8 cellular contexts compared by ENCODE assay signal in the genomic region with DNA sequence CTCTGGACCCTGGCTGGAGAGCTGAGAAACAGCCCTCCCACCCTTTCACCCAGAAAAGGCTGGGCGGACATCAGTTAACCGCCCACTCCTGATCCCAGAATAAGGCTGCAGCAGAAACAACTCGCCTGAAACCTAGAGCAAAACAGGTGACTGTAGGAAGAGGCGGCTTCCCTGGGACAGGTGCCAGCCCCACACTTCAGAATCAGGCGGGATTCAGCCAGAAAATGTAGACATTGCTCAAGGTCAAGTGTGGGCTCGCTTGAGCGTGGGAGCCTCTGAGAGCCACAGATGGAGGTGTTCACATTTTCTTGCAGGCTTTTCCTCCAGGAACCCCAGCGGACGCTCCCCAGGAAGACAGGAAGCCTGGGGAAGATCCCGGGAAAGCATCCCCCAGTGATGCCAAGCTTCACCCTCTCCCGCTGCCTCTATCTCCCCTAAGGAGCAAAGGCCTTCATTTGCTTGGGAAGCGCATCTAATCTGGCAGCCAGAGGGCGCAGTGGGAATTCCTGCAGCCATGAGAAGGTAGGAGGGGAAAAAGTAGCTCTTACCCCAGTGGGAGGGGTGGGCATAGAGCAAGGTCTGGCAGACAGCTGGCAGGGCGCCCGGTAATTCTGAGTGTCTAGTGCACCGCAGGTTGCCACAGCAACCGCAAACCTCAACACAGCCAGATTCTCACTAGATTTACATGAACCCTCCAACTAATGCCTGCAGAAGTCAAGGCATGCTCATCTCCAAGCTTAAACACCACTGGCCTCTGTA.
DNase-seq lines count a peak whose midpoint lies in the region; ATAC-seq and TF ChIP-seq lines count a peak whose summit lies in the region.

No MANE protein-coding gene starts in this region.

- H3K4me3 Mint-ChIP-seq in chondrocyte (ENCODE audit: unreplicated experiment) = no peak overlapping the region

- H3K4me1 ChIP-seq in mesendoderm (ENCODE audit: control insufficient read depth, low read depth, low read length) = peaks cover 3% of the 10 kb centered on the region

- H3K56ac ChIP-seq in mesendoderm (ENCODE audit: low read length) = no peak overlapping the region

- no peak overlapping the region for H4K5ac ChIP-seq in mesendoderm (ENCODE audit: low read length)

- no peak for ATAC-seq in GM21447 (IDR thresholded peaks at IDR 0.05; ENCODE audit: unreplicated experiment)

- H3K4me2 ChIP-seq in mesendoderm (ENCODE audit: low read length) = no peak overlapping the region

- no peak overlapping the region for H3K23ac ChIP-seq in mesendoderm (ENCODE audit: low read length)

- H3K36me3 Mint-ChIP-seq in chondrocyte (ENCODE audit: low read depth) = no peaks in the 10 kb centered on the region

- no peak overlapping the region for H2BK15ac ChIP-seq in mesendoderm (replicated peaks; ENCODE audit: low read depth)

- H3K27me3 ChIP-seq in mesendoderm (ENCODE audit: insufficient read depth, low read length, poor library complexity) = no peaks in the 10 kb centered on the region

- H2BK5ac ChIP-seq in mesendoderm (ENCODE audit: low read length) = no peak overlapping the region

- H3K79me2 ChIP-seq in mesendoderm (ENCODE audit: control insufficient read depth, insufficient read depth, low read length) = no peaks in the 10 kb centered on the region

- WGBS in mesendoderm (ENCODE audit: extremely low coverage, insufficient coverage, low lambda C conversion rate) = no CpG with 5 or more reads among the region's 17 CpGs

- H2AK5ac ChIP-seq in mesendoderm (ENCODE audit: low read length) = no peak overlapping the region

- no peak overlapping the region for H3K4ac ChIP-seq in mesendoderm (ENCODE audit: low read depth, low read length)

- TF ChIP-seq CTCF in AG10803 (conservative IDR thresholded peaks at IDR 0.05; ENCODE audit: low read length) = peak; percentile 51
- TF ChIP-seq CTCF in chondrocyte (IDR thresholded peaks at IDR 0.05) = peak; percentile 77

- peaks cover 15% of the 10 kb centered on the region for H3K4me1 Mint-ChIP-seq in chondrocyte (ENCODE audit: low read depth)

- H3K4me3 ChIP-seq in AG10803 (ENCODE audit: low read length) (no peak overlapping the region), mesendoderm (ENCODE audit: low read length) (no peak overlapping the region)

- no peaks in the 10 kb centered on the region for H3K27me3 Mint-ChIP-seq in chondrocyte (ENCODE audit: low read depth)

- H3K27ac ChIP-seq in mesendoderm (ENCODE audit: low read depth, low read length) = no peak overlapping the region

- H3K9me3 Mint-ChIP-seq in chondrocyte (ENCODE audit: low read depth) = no peaks in the 10 kb centered on the region

- H3K9ac ChIP-seq in mesendoderm (ENCODE audit: low read length) = no peak overlapping the region

- H4K8ac ChIP-seq in mesendoderm (ENCODE audit: low read depth, low read length) = no peak overlapping the region

- no peaks in the 10 kb centered on the region for H3K79me1 ChIP-seq in mesendoderm (ENCODE audit: low read length)

- H3K27ac Mint-ChIP-seq in chondrocyte (ENCODE audit: unreplicated experiment) = no peak overlapping the region

- DNase-seq in AG10803 (ENCODE audit: low read depth) (peak; percentile 56), HS-5 (ENCODE audit: low read depth) (peak; percentile 34), NCI-H526 (lab: John Stamatoyannopoulos, UW) (peak; percentile 62 to 69), chondrocyte (ENCODE audit: low spot score) (no peak), mesendoderm (peak; percentile 86), NOMO-1 treated with DMSO at 0.1 percent for 48 hours (lab: John Stamatoyannopoulos, UW; ENCODE audit: unreplicated experiment) (no peak), activated gamma-delta T cell treated with Interleukin-2 at 50 U/mL for 16 hours (no peak)

- no peak overlapping the region for H3K18ac ChIP-seq in mesendoderm (ENCODE audit: low read length)

- no peaks in the 10 kb centered on the region for H3K36me3 ChIP-seq in mesendoderm (ENCODE audit: control insufficient read depth, insufficient read depth, low read length)

- H2BK120ac ChIP-seq in mesendoderm (ENCODE audit: low read depth, low read length) = no peak overlapping the region

Comparison
In these comparisons a context has a peak if more than half of its experiments do, and no peak if none do; other contexts are left out.
1. DNase-seq: peak in AG10803 (single experiment), HS-5 (single experiment), NCI-H526 (2 of 2) and mesendoderm (single experiment); none in chondrocyte (single experiment), NOMO-1 treated with DMSO at 0.1 percent for 48 hours (single experiment) and activated gamma-delta T cell treated with Interleukin-2 at 50 U/mL for 16 hours (single experiment).